In genomic region chr3:127769284-127770081, GRCh38 we compare ENCODE assay signal across 2 cellular contexts.
A peak's percentile ranks its signal among the peaks of the same experiment; 100 is the strongest.
TF ChIP-seq lines count a peak whose summit lies in the region.

No MANE protein-coding gene starts in this region.

TF ChIP-seq in liver, 16 proteins besides CTCF, POLR2A, EP300 and RAD21:
- TF ChIP-seq MAX (IDR thresholded peaks at IDR 0.05), result no peak
- no peak for TF ChIP-seq TAF1 (conservative IDR thresholded peaks at IDR 0.05)
- TF ChIP-seq HNF4A (conservative IDR thresholded peaks at IDR 0.05), result peak; percentile 58 to 61
- peak in 1 of 2 donors; percentile 37 for TF ChIP-seq RXRA (IDR thresholded peaks at IDR 0.05)

TF ChIP-seq in HepG2, 621 proteins besides CTCF, POLR2A, EP300 and RAD21:
- TF ChIP-seq SETDB1 (CRISPR knock-in tag; IDR thresholded peaks at IDR 0.05; ENCODE audit: borderline replicate concordance), result no peak
- TF ChIP-seq TRIM22 (IDR thresholded peaks at IDR 0.05), result no peak
- no peak for TF ChIP-seq TEAD2 (CRISPR knock-in tag; IDR thresholded peaks at IDR 0.05)
TF ChIP-seq in HepG2: peak in this region for 0.
